ENCODE assay signal across 11 cellular contexts in genomic region chr20:34710861-34711574, GRCh38. TPM values are rescaled to one million over a fixed set of nuclear protein-coding genes. Genes with fewer than 3 reads are reported as not detected.
DNase-seq lines count a peak whose midpoint lies in the region; TF ChIP-seq lines count a peak whose summit lies in the region.
"Had no signal": no experiment of that assay in that cellular context is flagged by ENCODE, and none has a peak within 500 bp of the region (broad histone marks: within the 10 kb centered on the region; RNA-seq: fewer than 3 reads in every experiment).

No MANE protein-coding gene starts in this region.

- H3K27me3 ChIP-seq in rectal smooth muscle tissue (ENCODE audit: control insufficient read depth, insufficient read depth, low read length) (no peaks in the 10 kb centered on the region), esophagus squamous epithelium (no peaks in the 10 kb centered on the region)

- TF ChIP-seq CTCF in lower leg skin (IDR thresholded peaks at IDR 0.05) = no peak
- TF ChIP-seq CTCF in esophagus squamous epithelium (IDR thresholded peaks at IDR 0.05) = no peak

- WGBS in lower leg skin, 2 donors = 86 to 89% methylated on average over 9 of the region's 9 CpGs
- WGBS in esophagus squamous epithelium, 2 donors = 75 to 92% methylated on average over 5 to 8 of the region's 9 CpGs

- H3K27ac ChIP-seq in caudate nucleus (ENCODE audit: low read depth, low read length) (peak overlapping the region; percentile 32), rectal smooth muscle tissue (ENCODE audit: low read depth, low read length) (no peak overlapping the region), esophagus squamous epithelium (peak overlapping the region in 2 of 4 donors; percentile 95 to 96)

- H3K4me3 ChIP-seq in rectal smooth muscle tissue (ENCODE audit: low read length) (peak overlapping the region; percentile 83), lower leg skin (ENCODE audit: low read depth, poor library complexity, severe bottlenecking) (no peak overlapping the region), esophagus squamous epithelium (peak overlapping the region in 1 of 4 donors; percentile 77)

- no peaks in the 10 kb centered on the region for H3K9me3 ChIP-seq in esophagus squamous epithelium
- H3K9me3 ChIP-seq: A549, prostate gland had no signal

- DNase-seq in NCI-H2227 (lab: John Stamatoyannopoulos, UW; ENCODE audit: unreplicated experiment) (peak; percentile 34), NCI-H2227 treated with DMSO at 0.1 percent for 48 hours (lab: John Stamatoyannopoulos, UW) (no peak), NCI-H69 (lab: John Stamatoyannopoulos, UW) (peak; percentile 39), caudate nucleus (lab: John Stamatoyannopoulos, UW) (no peak), lower leg skin (ENCODE audit: low spot score in 2 of 2) (no peak), C1 segment of cervical spinal cord (lab: John Stamatoyannopoulos, UW) (no peak), esophagus squamous epithelium (lab: John Stamatoyannopoulos, UW) (no peak)
- DNase-seq: NCI-H1417 treated with DMSO at 0.1 percent for 48 hours had no signal

- no peak overlapping the region for H3K9ac ChIP-seq in rectal smooth muscle tissue (ENCODE audit: low read length)

- TF ChIP-seq POLR2A in lower leg skin (IDR thresholded peaks at IDR 0.05) = no peak
- no peak for TF ChIP-seq POLR2A in esophagus squamous epithelium (IDR thresholded peaks at IDR 0.05)

- H3K4me1 ChIP-seq in rectal smooth muscle tissue (ENCODE audit: control insufficient read depth, insufficient read depth, low read length) (peaks cover 7% of the 10 kb centered on the region), esophagus squamous epithelium (peaks cover 6 to 54% (median 6%) of the 10 kb centered on the region in 3 donors)

- intact Hi-C loops in lower leg skin (cut with DNase I; ENCODE audit: low total_unique reads) (no loop called here), esophagus squamous epithelium (cut with DNase I) (no loop called here)

- H3K36me3 ChIP-seq in rectal smooth muscle tissue (ENCODE audit: control insufficient read depth, insufficient read depth, low read length) = peaks cover 28% of the 10 kb centered on the region
- peaks cover 0 to 56% (median 0%) of the 10 kb centered on the region in 3 donors for H3K36me3 ChIP-seq in esophagus squamous epithelium
- H3K36me3 ChIP-seq: prostate gland had no signal

RNA-seq across cellular contexts. Expression of gene TP53INP2, which starts 6.9 kb away (rescaled TPM):
- total RNA-seq in lower leg skin (10 to 100 TPM in 2 of 4 donors, 1 to 10 TPM in 2; 3.8 to 12.0 (median 8.5) TPM), esophagus squamous epithelium (10 to 100 TPM; 11.8 to 40.8 (median 36.2) TPM)

RNA-seq across cellular contexts. Expression of gene PIGU, which starts 34.1 kb away (rescaled TPM):
- total RNA-seq in lower leg skin = 10 to 100 TPM in 1 of 4 donors, 1 to 10 TPM in 3; 5.1 to 16.4 (median 8.5) TPM
- 10 to 100 TPM; 14.8 to 27.1 (median 17.6) TPM for total RNA-seq in esophagus squamous epithelium

Comparison
In these comparisons a context has a peak if more than half of its experiments do, and no peak if none do; other contexts are left out.
1. DNase-seq: peak in NCI-H2227 (single experiment) and NCI-H69 (single experiment); none in NCI-H2227 treated with DMSO at 0.1 percent for 48 hours (single experiment), caudate nucleus (0 of 61), lower leg skin (0 of 2), C1 segment of cervical spinal cord (0 of 14) and esophagus squamous epithelium (single experiment).